10 cellular contexts compared by ENCODE assay signal in genomic region chr12:14259481-14260010, GRCh38.
DNase-seq lines count a peak whose midpoint lies in the region; ATAC-seq, FAIRE-seq and TF ChIP-seq lines count a peak whose summit lies in the region.
"Had no signal": no experiment of that assay in that cellular context is flagged by ENCODE, and none has a peak within 500 bp of the region (broad histone marks: within the 10 kb centered on the region; RNA-seq: fewer than 3 reads in every experiment).

No MANE protein-coding gene starts in this region.

- H3K4me2 ChIP-seq in BLaER1 = peak overlapping the region; percentile 30; the same call in 1 of the 2 replicates

- H3K9me3 ChIP-seq in BLaER1 (peaks cover 44% of the 10 kb centered on the region), adipocyte (ENCODE audit: control insufficient read depth, low read length) (peaks cover 8% of the 10 kb centered on the region), iPS-18a (ENCODE audit: control insufficient read depth, low read depth, low read length) (no peaks in the 10 kb centered on the region), prostate gland (no peaks in the 10 kb centered on the region), small intestine (ENCODE audit: control insufficient read depth, low read depth) (no peaks in the 10 kb centered on the region)

- intact Hi-C loops in prostate gland (cut with DNase I) = no loop called here

- H3K27ac ChIP-seq in BLaER1 = peak overlapping the region; percentile 46; the same call in 1 of the 2 replicates
- peak overlapping the region; percentile 100 for H3K27ac ChIP-seq in iPS-18a (ENCODE audit: low read length)
- peak overlapping the region; percentile 70 to 83 for H3K27ac ChIP-seq in prostate gland
- peak overlapping the region in 1 of 2 donors; percentile 85 for H3K27ac ChIP-seq in small intestine (ENCODE audit: low read depth in 1 of 2, low read length in 1 of 2)

- WGBS in prostate gland = 86% methylated on average over 11 of the region's 11 CpGs
- 83 to 92% (median 87%) methylated on average over 11 of the region's 11 CpGs for WGBS in small intestine, 3 donors

- no peaks in the 10 kb centered on the region for H3K27me3 ChIP-seq in BLaER1
- H3K27me3 ChIP-seq in adipocyte (replicated peaks; ENCODE audit: control insufficient read depth, insufficient read depth, low read length) = no peaks in the 10 kb centered on the region
- no peaks in the 10 kb centered on the region for H3K27me3 ChIP-seq in iPS-18a (ENCODE audit: control insufficient read depth, insufficient read depth, low read length)
- no peaks in the 10 kb centered on the region for H3K27me3 ChIP-seq in prostate gland (replicated peaks; ENCODE audit: insufficient read depth)
- no peaks in the 10 kb centered on the region for H3K27me3 ChIP-seq in small intestine (ENCODE audit: control insufficient read depth in 2 of 2, insufficient read depth in 2 of 2, low read length in 2 of 2)

- no peak for DNase-seq in adipocyte (ENCODE audit: low read depth)
- no peak for DNase-seq in prostate gland (ENCODE audit: low spot score)
- no peak for DNase-seq in AG20443 (ENCODE audit: low spot score)
- DNase-seq in activated naive CD4-positive, alpha-beta T cell treated with Interleukin-2 at 50 U/mL for 16 hours = no peak
- DNase-seq in small intestine = no peak

- TF ChIP-seq POLR2A in prostate gland (IDR thresholded peaks at IDR 0.05) = no peak

- peaks cover 5% of the 10 kb centered on the region; the same call in 1 of the 2 replicates for H3K36me3 ChIP-seq in BLaER1
- H3K36me3 ChIP-seq in adipocyte (ENCODE audit: control insufficient read depth, insufficient read depth, low read length, severe bottlenecking) = no peaks in the 10 kb centered on the region
- no peaks in the 10 kb centered on the region for H3K36me3 ChIP-seq in iPS-18a (ENCODE audit: control insufficient read depth, low read depth, low read length)
- no peaks in the 10 kb centered on the region for H3K36me3 ChIP-seq in prostate gland
- H3K36me3 ChIP-seq in small intestine (ENCODE audit: control insufficient read depth in 2 of 2, insufficient read depth in 2 of 2, low read length in 2 of 2) = no peaks in the 10 kb centered on the region

- FAIRE-seq in small intestine (lab: Jason Lieb, UNC) = no peak
- FAIRE-seq: bronchial epithelial cell, GM12878 had no signal

- no peak for ATAC-seq in GM21367 (IDR thresholded peaks at IDR 0.05; ENCODE audit: unreplicated experiment)
- ATAC-seq: GM12878 had no signal

- peak overlapping the region; percentile 18; the same call in 1 of the 2 replicates for H3K4me3 ChIP-seq in BLaER1
- peak overlapping the region; percentile 71 for H3K4me3 ChIP-seq in adipocyte (ENCODE audit: low read length)
- H3K4me3 ChIP-seq in iPS-18a (ENCODE audit: low read length) = no peak overlapping the region
- no peak overlapping the region for H3K4me3 ChIP-seq in prostate gland
- no peak overlapping the region for H3K4me3 ChIP-seq in small intestine (ENCODE audit: low read depth in 1 of 2, low read length in 2 of 2)
- H3K4me3 ChIP-seq: GM12878 had no signal

- H3K9ac ChIP-seq in BLaER1 (no peak overlapping the region), adipocyte (ENCODE audit: low read length) (peak overlapping the region; percentile 80), iPS-18a (ENCODE audit: low read length) (peak overlapping the region; percentile 99)

- no peak for TF ChIP-seq CTCF in prostate gland (IDR thresholded peaks at IDR 0.05)

- H4K20me1 ChIP-seq in BLaER1 = no peaks in the 10 kb centered on the region

- H3K4me1 ChIP-seq in BLaER1 (peaks cover 50% of the 10 kb centered on the region), adipocyte (ENCODE audit: control insufficient read depth, insufficient read depth, low read length) (peaks cover 45% of the 10 kb centered on the region), iPS-18a (ENCODE audit: control insufficient read depth, low read depth, low read length) (peaks cover 54% of the 10 kb centered on the region), prostate gland (replicated peaks) (peaks cover 16% of the 10 kb centered on the region), small intestine (ENCODE audit: control insufficient read depth in 2 of 2, insufficient read depth in 1 of 2, low read depth in 1 of 2, low read length in 1 of 2) (peaks cover 2 to 12% of the 10 kb centered on the region in 2 donors)

Comparison
In these comparisons a context has a peak if more than half of its experiments do, and no peak if none do; other contexts are left out.
1. H3K4me3 ChIP-seq: peak in BLaER1 (single experiment) and adipocyte (single experiment); none in iPS-18a (single experiment), prostate gland (0 of 2) and small intestine (0 of 2).